1 cellular context compared by ENCODE assay signal in the genomic region with DNA sequence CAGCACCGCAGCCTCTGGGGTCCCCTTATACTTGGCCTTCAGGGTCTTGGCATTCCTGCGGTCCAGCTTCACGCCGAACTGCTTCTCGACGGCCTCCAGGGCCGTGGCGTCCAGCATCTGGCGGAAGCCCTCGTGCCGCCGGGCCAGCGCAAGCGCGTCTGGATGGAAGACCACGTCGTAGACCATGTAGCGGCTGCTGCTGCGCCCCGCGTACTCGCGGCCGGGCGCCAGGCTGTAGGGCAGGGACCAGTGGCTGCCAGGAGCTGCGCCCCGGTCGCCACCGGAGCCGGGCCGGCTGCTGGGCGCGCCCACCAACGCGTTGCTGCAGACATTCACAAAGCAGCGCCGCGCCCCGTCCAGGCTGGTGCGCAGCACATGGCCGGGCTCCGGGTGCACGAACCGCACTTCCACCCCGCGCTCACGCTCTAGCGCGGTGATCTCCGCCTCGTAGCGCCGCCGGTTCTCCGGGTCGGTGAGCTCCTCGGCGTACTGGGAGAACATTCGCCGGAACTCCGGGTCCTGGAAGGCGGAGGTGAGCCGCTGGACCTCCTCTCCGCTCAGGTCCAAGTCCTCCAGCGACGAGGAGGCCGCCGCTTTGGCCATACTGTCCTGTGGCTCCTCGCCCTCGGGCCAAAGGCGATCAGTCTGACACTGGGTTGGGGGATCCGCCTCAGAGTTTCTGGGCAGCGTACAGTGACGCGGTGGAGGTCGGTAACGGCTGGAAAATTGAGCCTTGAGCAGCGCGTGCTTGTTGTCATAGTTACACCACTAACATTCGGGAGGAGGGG.
TF ChIP-seq lines count a peak whose summit lies in the region.

A gene with protein sequence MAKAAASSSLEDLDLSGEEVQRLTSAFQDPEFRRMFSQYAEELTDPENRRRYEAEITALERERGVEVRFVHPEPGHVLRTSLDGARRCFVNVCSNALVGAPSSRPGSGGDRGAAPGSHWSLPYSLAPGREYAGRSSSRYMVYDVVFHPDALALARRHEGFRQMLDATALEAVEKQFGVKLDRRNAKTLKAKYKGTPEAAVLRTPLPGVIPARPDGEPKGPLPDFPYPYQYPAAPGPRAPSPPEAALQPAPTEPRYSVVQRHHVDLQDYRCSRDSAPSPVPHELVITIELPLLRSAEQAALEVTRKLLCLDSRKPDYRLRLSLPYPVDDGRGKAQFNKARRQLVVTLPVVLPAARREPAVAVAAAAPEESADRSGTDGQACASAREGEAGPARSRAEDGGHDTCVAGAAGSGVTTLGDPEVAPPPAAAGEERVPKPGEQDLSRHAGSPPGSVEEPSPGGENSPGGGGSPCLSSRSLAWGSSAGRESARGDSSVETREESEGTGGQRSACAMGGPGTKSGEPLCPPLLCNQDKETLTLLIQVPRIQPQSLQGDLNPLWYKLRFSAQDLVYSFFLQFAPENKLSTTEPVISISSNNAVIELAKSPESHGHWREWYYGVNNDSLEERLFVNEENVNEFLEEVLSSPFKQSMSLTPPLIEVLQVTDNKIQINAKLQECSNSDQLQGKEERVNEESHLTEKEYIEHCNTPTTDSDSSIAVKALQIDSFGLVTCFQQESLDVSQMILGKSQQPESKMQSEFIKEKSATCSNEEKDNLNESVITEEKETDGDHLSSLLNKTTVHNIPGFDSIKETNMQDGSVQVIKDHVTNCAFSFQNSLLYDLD (minus strand): TSS at position 698 of the 788 bp plus-strand sequence. CDS start 95 bp downstream, at position 603.

TF ChIP-seq in WTC11, 78 proteins besides CTCF, POLR2A, EP300 and RAD21 (continued from another document and continues in another):
- TF ChIP-seq ZNF281 (CRISPR knock-in tag; IDR thresholded peaks at IDR 0.05) (no peak; the same call in 1 of the 2 replicates), ZNF532 (CRISPR knock-in tag; IDR thresholded peaks at IDR 0.05; ENCODE audit: borderline replicate concordance) (no peak), ATF1 (CRISPR knock-in tag; IDR thresholded peaks at IDR 0.05) (peak; percentile 78; the same call in 1 of the 2 replicates), ZBTB43 (CRISPR knock-in tag; IDR thresholded peaks at IDR 0.05) (peak; percentile 45; the same call in 1 of the 2 replicates), ETV6 (CRISPR knock-in tag; IDR thresholded peaks at IDR 0.05) (peak; percentile 43), CREM (CRISPR knock-in tag; IDR thresholded peaks at IDR 0.05) (no peak), TP53 (CRISPR knock-in tag; IDR thresholded peaks at IDR 0.05) (no peak), SOX15 (CRISPR knock-in tag; IDR thresholded peaks at IDR 0.05) (no peak), RELA (CRISPR knock-in tag; IDR thresholded peaks at IDR 0.05; ENCODE audit: borderline replicate concordance) (no peak), ZNF138 (CRISPR knock-in tag; conservative IDR thresholded peaks at IDR 0.05) (no peak; the same call in 1 of the 2 replicates), GRHL2 (CRISPR knock-in tag; IDR thresholded peaks at IDR 0.05; ENCODE audit: insufficient replicate concordance, severe bottlenecking) (no peak), MYBL2 (CRISPR knock-in tag; IDR thresholded peaks at IDR 0.05) (no peak), NR2C2 (CRISPR knock-in tag; IDR thresholded peaks at IDR 0.05) (no peak), NFYB (CRISPR knock-in tag; conservative IDR thresholded peaks at IDR 0.05; ENCODE audit: low read depth) (no peak), TEAD1 (CRISPR knock-in tag; IDR thresholded peaks at IDR 0.05) (no peak; the same call in 1 of the 2 replicates), SP1 (CRISPR knock-in tag; conservative IDR thresholded peaks at IDR 0.05) (no peak; the same call in 1 of the 2 replicates), AR (CRISPR knock-in tag; IDR thresholded peaks at IDR 0.05) (no peak), USF1 (CRISPR knock-in tag; IDR thresholded peaks at IDR 0.05) (0 out of 2 replicates have a peak, but pooled peaks have one; percentile 9), MXD4 (CRISPR knock-in tag; IDR thresholded peaks at IDR 0.05; ENCODE audit: borderline replicate concordance) (no peak), JAZF1 (CRISPR knock-in tag; IDR thresholded peaks at IDR 0.05) (no peak), CREB1 (CRISPR knock-in tag; IDR thresholded peaks at IDR 0.05) (no peak)
- TF ChIP-seq, protein P1, sequence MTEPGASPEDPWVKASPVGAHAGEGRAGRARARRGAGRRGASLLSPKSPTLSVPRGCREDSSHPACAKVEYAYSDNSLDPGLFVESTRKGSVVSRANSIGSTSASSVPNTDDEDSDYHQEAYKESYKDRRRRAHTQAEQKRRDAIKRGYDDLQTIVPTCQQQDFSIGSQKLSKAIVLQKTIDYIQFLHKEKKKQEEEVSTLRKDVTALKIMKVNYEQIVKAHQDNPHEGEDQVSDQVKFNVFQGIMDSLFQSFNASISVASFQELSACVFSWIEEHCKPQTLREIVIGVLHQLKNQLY (CRISPR knock-in tag; IDR thresholded peaks at IDR 0.05) = no peak
- TF ChIP-seq, protein P2, sequence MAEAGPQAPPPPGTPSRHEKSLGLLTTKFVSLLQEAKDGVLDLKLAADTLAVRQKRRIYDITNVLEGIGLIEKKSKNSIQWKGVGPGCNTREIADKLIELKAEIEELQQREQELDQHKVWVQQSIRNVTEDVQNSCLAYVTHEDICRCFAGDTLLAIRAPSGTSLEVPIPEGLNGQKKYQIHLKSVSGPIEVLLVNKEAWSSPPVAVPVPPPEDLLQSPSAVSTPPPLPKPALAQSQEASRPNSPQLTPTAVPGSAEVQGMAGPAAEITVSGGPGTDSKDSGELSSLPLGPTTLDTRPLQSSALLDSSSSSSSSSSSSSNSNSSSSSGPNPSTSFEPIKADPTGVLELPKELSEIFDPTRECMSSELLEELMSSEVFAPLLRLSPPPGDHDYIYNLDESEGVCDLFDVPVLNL (CRISPR knock-in tag; IDR thresholded peaks at IDR 0.05; ENCODE audit: borderline replicate concordance, low read depth) = no peak; the same call in 1 of the 2 replicates
- TF ChIP-seq, protein P3, sequence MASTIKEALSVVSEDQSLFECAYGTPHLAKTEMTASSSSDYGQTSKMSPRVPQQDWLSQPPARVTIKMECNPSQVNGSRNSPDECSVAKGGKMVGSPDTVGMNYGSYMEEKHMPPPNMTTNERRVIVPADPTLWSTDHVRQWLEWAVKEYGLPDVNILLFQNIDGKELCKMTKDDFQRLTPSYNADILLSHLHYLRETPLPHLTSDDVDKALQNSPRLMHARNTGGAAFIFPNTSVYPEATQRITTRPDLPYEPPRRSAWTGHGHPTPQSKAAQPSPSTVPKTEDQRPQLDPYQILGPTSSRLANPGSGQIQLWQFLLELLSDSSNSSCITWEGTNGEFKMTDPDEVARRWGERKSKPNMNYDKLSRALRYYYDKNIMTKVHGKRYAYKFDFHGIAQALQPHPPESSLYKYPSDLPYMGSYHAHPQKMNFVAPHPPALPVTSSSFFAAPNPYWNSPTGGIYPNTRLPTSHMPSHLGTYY (CRISPR knock-in tag; IDR thresholded peaks at IDR 0.05) = no peak
- TF ChIP-seq, protein P4, sequence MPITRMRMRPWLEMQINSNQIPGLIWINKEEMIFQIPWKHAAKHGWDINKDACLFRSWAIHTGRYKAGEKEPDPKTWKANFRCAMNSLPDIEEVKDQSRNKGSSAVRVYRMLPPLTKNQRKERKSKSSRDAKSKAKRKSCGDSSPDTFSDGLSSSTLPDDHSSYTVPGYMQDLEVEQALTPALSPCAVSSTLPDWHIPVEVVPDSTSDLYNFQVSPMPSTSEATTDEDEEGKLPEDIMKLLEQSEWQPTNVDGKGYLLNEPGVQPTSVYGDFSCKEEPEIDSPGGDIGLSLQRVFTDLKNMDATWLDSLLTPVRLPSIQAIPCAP (CRISPR knock-in tag; IDR thresholded peaks at IDR 0.05) = no peak; the same call in 1 of the 2 replicates
- TF ChIP-seq, protein P5, sequence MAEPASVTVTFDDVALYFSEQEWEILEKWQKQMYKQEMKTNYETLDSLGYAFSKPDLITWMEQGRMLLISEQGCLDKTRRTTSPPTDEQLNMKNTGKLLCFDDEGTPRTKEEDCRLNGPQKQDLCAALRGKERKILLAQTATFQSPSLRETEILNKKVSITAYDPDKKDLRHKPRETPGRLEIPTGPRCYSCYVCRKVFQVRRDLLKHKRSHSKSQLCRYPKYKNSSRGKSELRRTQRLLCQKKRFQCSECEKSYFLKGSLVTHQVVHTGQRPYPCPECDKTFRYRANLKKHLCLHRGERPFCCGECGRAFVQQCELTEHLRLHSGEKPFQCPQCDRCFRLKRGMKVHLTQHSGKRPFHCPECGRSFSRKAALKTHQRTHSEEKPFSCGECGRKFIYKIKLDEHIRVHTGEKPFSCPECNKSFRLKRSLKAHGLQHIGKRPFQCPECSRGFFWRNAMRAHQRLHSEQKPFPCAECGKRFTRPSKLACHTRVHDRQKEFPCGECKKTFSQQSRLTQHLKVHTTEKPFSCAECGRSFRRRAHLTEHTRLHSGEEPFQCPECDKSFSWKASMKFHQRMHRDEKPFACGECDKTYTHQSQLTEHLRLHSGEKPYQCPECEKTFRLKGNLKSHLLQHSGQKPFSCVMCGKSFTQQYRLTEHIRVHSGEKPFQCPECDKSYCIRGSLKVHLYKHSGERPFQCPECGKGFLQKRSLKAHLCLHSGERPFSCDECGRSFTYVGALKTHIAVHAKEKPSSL (CRISPR knock-in tag; conservative IDR thresholded peaks at IDR 0.05) = no peak
